Comparison of ENCODE assay signal across 9 cellular contexts in the genomic region with DNA sequence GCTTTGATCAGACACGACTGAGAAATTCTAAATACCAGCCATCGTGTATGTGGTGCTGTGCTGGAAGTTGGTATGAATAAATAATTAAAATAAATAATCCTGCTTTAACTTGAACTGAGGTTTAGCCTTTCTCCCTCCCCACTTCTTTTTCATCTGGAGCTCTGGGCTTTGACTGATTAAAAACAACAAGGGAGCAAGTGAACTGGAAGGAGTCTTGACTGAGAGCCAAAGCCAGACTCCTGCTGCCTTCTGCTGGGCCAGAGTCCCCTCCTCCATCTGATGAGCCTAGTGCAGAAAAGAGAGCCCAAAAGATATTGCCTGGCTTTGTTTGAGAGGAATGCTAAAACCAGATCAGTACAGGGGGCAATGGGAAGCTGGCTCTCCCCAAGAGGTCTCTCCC.
DNase-seq lines count a peak whose midpoint lies in the region; ATAC-seq and TF ChIP-seq lines count a peak whose summit lies in the region.
"Had no signal": no experiment of that assay in that cellular context is flagged by ENCODE, and none has a peak within 500 bp of the region (broad histone marks: within the 10 kb centered on the region; RNA-seq: fewer than 3 reads in every experiment).

No MANE protein-coding gene starts in this region.

- H3K9me3 ChIP-seq in sigmoid colon = no peaks in the 10 kb centered on the region

- H3K27me3 Mint-ChIP-seq in activated CD8-positive, alpha-beta T cell treated with anti-CD3 and anti-CD28 coated beads for 36 hours = no peaks in the 10 kb centered on the region
- peaks cover 22% of the 10 kb centered on the region for H3K27me3 Mint-ChIP-seq in activated CD4-positive, alpha-beta T cell treated with anti-CD3 and anti-CD28 coated beads, Interleukin-2, amount 10 ng/mL, durations not matched to agents 24 days and 14 days

- WGBS in sigmoid colon, 2 donors = 84 to 85% methylated on average over 2 of the region's 2 CpGs

- no peak for TF ChIP-seq EP300 in sigmoid colon (IDR thresholded peaks at IDR 0.05)

- no peaks in the 10 kb centered on the region for H3K36me3 ChIP-seq in sigmoid colon

- no peak overlapping the region for H3K4me3 ChIP-seq in sigmoid colon

- TF ChIP-seq CTCF in sigmoid colon (IDR thresholded peaks at IDR 0.05) = no peak
- TF ChIP-seq CTCF in activated CD8-positive, alpha-beta T cell treated with anti-CD3 and anti-CD28 coated beads for 36 hours (IDR thresholded peaks at IDR 0.05) = no peak

- no peaks in the 10 kb centered on the region for H3K36me3 Mint-ChIP-seq in activated CD8-positive, alpha-beta T cell treated with anti-CD3 and anti-CD28 coated beads for 36 hours (ENCODE audit: low read depth)
- H3K36me3 Mint-ChIP-seq in activated CD4-positive, alpha-beta T cell treated with anti-CD3 and anti-CD28 coated beads, Interleukin-2, amount 10 ng/mL, durations not matched to agents 24 days and 14 days (ENCODE audit: low read depth) = no peaks in the 10 kb centered on the region

- CTCF ChIA-PET in activated CD8-positive, alpha-beta T cell treated with anti-CD3 and anti-CD28 coated beads for 36 hours (lab: Charles Lee) = interaction anchor here (1.3 kb wide), 1 partner anchor 74 kb away, joined by 4 read pairs; no protein-coding TSS in a partner anchor

- no peak for TF ChIP-seq POLR2A in sigmoid colon (IDR thresholded peaks at IDR 0.05)

- H3K27ac Mint-ChIP-seq in activated CD8-positive, alpha-beta T cell treated with anti-CD3 and anti-CD28 coated beads for 36 hours = no peak overlapping the region
- no peak overlapping the region for H3K27ac Mint-ChIP-seq in activated CD4-positive, alpha-beta T cell treated with anti-CD3 and anti-CD28 coated beads, Interleukin-2, amount 10 ng/mL, durations not matched to agents 24 days and 14 days

- POLR2A ChIA-PET in activated CD8-positive, alpha-beta T cell treated with anti-CD3 and anti-CD28 coated beads for 36 hours (lab: Charles Lee) = no interaction called here

- intact Hi-C loops in sigmoid colon (cut with DNase I) = no loop called here
- intact Hi-C loops in activated CD8-positive, alpha-beta T cell treated with anti-CD3 and anti-CD28 coated beads for 36 hours (cut with micrococcal nuclease) = no loop called here
- intact Hi-C loops in activated CD4-positive, alpha-beta T cell treated with anti-CD3 and anti-CD28 coated beads, Interleukin-2, amount 10 ng/mL, durations not matched to agents 24 days and 14 days (cut with micrococcal nuclease) = no loop called here

- H3K4me3 Mint-ChIP-seq in activated CD8-positive, alpha-beta T cell treated with anti-CD3 and anti-CD28 coated beads for 36 hours = no peak overlapping the region
- no peak overlapping the region for H3K4me3 Mint-ChIP-seq in activated CD4-positive, alpha-beta T cell treated with anti-CD3 and anti-CD28 coated beads, Interleukin-2, amount 10 ng/mL, durations not matched to agents 24 days and 14 days

- no peaks in the 10 kb centered on the region for H3K9me3 Mint-ChIP-seq in activated CD8-positive, alpha-beta T cell treated with anti-CD3 and anti-CD28 coated beads for 36 hours
- peaks cover 11% of the 10 kb centered on the region for H3K9me3 Mint-ChIP-seq in activated CD4-positive, alpha-beta T cell treated with anti-CD3 and anti-CD28 coated beads, Interleukin-2, amount 10 ng/mL, durations not matched to agents 24 days and 14 days

- peaks cover 26% of the 10 kb centered on the region for H3K4me1 Mint-ChIP-seq in activated CD8-positive, alpha-beta T cell treated with anti-CD3 and anti-CD28 coated beads for 36 hours (ENCODE audit: low read depth)
- peaks cover 15% of the 10 kb centered on the region for H3K4me1 Mint-ChIP-seq in activated CD4-positive, alpha-beta T cell treated with anti-CD3 and anti-CD28 coated beads, Interleukin-2, amount 10 ng/mL, durations not matched to agents 24 days and 14 days

- H3K27me3 ChIP-seq in sigmoid colon = no peaks in the 10 kb centered on the region

- peaks cover 0 to 25% (median 5%) of the 10 kb centered on the region in 4 donors for H3K4me1 ChIP-seq in sigmoid colon

- peak; percentile 28 for ATAC-seq in GM19438 (IDR thresholded peaks at IDR 0.05; ENCODE audit: low read depth, unreplicated experiment)
- peak; percentile 13 for ATAC-seq in HG03135 (IDR thresholded peaks at IDR 0.05; ENCODE audit: unreplicated experiment)
- ATAC-seq in activated CD8-positive, alpha-beta T cell treated with anti-CD3 and anti-CD28 coated beads for 36 hours = no peak

- peak; percentile 67 for DNase-seq in cerebellar cortex (ENCODE audit: low spot score)
- no peak for DNase-seq in sigmoid colon
- DNase-seq in activated CD8-positive, alpha-beta T cell treated with anti-CD3 and anti-CD28 coated beads for 36 hours = no peak
- DNase-seq in activated CD4-positive, alpha-beta T cell treated with anti-CD3 and anti-CD28 coated beads, Interleukin-2, amount 10 ng/mL, durations not matched to agents 24 days and 14 days = no peak
- DNase-seq in NCI-H510A treated with DMSO at 0.1 percent for 48 hours (lab: John Stamatoyannopoulos, UW) = no peak
- no peak for DNase-seq in MV-4-11 (lab: John Stamatoyannopoulos, UW)
- DNase-seq: activated CD4-positive, alpha-beta T cell treated with anti-CD3 and anti-CD28 coated beads for 1 hour had no signal

- H3K27ac ChIP-seq in sigmoid colon = peak overlapping the region in 3 of 4 donors; percentile 2 to 48 (median 44)
